In the genomic region with DNA sequence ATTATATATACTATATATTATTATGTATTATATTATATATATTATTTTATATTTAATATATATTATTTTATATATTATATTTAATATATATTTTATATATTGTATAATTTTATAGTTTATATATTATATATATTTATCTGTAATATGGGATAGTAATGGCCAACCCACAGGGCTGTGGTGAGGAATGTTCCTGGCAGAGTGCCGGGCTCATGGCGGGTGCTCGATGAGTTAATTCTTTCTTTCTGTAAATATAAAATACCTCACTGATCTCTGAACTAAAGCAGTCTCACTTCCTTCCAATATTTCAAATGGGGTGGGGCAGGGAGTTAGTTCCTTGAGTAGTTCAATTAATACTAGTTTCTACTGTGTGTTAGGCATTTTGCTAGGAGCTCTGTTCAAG, we compare ENCODE assay signal across 35 cellular contexts.
"Had no signal": no experiment of that assay in that cellular context is flagged by ENCODE, and none has a peak within 500 bp of the region (broad histone marks: within the 10 kb centered on the region; RNA-seq: fewer than 3 reads in every experiment).

No MANE protein-coding gene starts in this region.

- H3K36me3 Mint-ChIP-seq: activated CD8-positive, alpha-beta memory T cell treated with anti-CD3 and anti-CD28 coated beads, Interleukin-2, amount 10 ng/mL, durations not matched to agents 7 days and 5 days; activated naive CD4-positive, alpha-beta T cell treated with anti-CD3 and anti-CD28 coated beads, Interleukin-2, amount 10 ng/mL, durations not matched to agents 7 days and 5 days; activated naive CD4-positive, alpha-beta T cell treated with anti-CD3 and anti-CD28 coated beads, Interleukin-2, amount 50 U/mL, for 24 hours; activated naive CD8-positive, alpha-beta T cell; activated naive CD8-positive, alpha-beta T cell treated with anti-CD3 and anti-CD28 coated beads, Interleukin-2, amount 10 ng/mL, durations not matched to agents 7 days and 5 days; brain had no signal

- H3K9me3 ChIP-seq: ascending aorta had no signal

- H3K4me1 ChIP-seq: ascending aorta had no signal

- H3K27ac ChIP-seq: ascending aorta, cardiac muscle cell, VCaP had no signal

- H3K9me3 Mint-ChIP-seq: activated CD4-positive, alpha-beta memory T cell treated with anti-CD3 and anti-CD28 coated beads, Interleukin-2, amount 10 ng/mL, durations not matched to agents 7 days and 5 days; activated CD4-positive, alpha-beta T cell treated with anti-CD3 and anti-CD28 coated beads, Interleukin-2, amount 10 ng/mL, durations not matched to agents 7 days and 5 days; activated naive CD4-positive, alpha-beta T cell treated with anti-CD3 and anti-CD28 coated beads, Interleukin-2, amount 10 ng/mL, durations not matched to agents 7 days and 5 days; activated naive CD4-positive, alpha-beta T cell treated with anti-CD3 and anti-CD28 coated beads, Interleukin-2, amount 50 U/mL, for 24 hours; activated naive CD8-positive, alpha-beta T cell treated with anti-CD3 and anti-CD28 coated beads, Interleukin-2, amount 10 ng/mL, durations not matched to agents 7 days and 5 days; activated naive CD8-positive, alpha-beta T cell treated with anti-CD3 and anti-CD28 coated beads, Interleukin-2, amount 50 U/mL, for 24 hours; activated T-cell treated with anti-CD3 and anti-CD28 coated beads, Interleukin-2, amount 50 U/mL, for 24 hours; activated T-helper 2 cell treated with anti-CD3 and anti-CD28 coated beads, Interferon-gamma antibody, Interleukin-2, Interleukin-4, amounts not matched to agents 10 μg/mL and 5 μg/mL and 100 μg/mL, durations not matched to agents 14 hours and 24 hours and 36 hours; central memory CD8-positive, alpha-beta T cell; T-helper 1 cell treated with Interleukin-12 subunit alpha and Interleukin-12 subunit beta and Interleukin-4 antibody, amounts not matched to agents 30 μg/mL and 1 μg/mL, for 36 hours; T-helper 2 cell treated with Interferon-gamma antibody and Interleukin-4, amounts not matched to agents 5 μg/mL and 100 μg/mL, for 36 hours had no signal

- H3K4me3 Mint-ChIP-seq: activated CD4-positive, alpha-beta memory T cell treated with anti-CD3 and anti-CD28 coated beads, Interleukin-2, amount 10 ng/mL, durations not matched to agents 7 days and 5 days; activated CD4-positive, alpha-beta T cell treated with anti-CD3 and anti-CD28 coated beads for 36 hours; activated CD4-positive, alpha-beta T cell treated with anti-CD3 and anti-CD28 coated beads, Interleukin-2, amount 10 ng/mL, durations not matched to agents 7 days and 5 days; activated CD8-positive, alpha-beta memory T cell treated with anti-CD3 and anti-CD28 coated beads, Interleukin-2, amount 10 ng/mL, durations not matched to agents 7 days and 5 days; activated CD8-positive, alpha-beta T cell treated with anti-CD3 and anti-CD28 coated beads, Interleukin-2, amount 10 ng/mL, durations not matched to agents 7 days and 5 days; activated naive CD4-positive, alpha-beta T cell treated with anti-CD3 and anti-CD28 coated beads, Interleukin-2, amount 10 ng/mL, durations not matched to agents 7 days and 5 days; activated naive CD4-positive, alpha-beta T cell treated with anti-CD3 and anti-CD28 coated beads, Interleukin-2, amount 50 U/mL, for 24 hours; activated naive CD8-positive, alpha-beta T cell; activated naive CD8-positive, alpha-beta T cell treated with anti-CD3 and anti-CD28 coated beads, Interleukin-2, amount 10 ng/mL, durations not matched to agents 7 days and 5 days; activated naive CD8-positive, alpha-beta T cell treated with anti-CD3 and anti-CD28 coated beads, Interleukin-2, amount 50 U/mL, for 24 hours; activated T-cell treated with anti-CD3 and anti-CD28 coated beads, Interleukin-2, amount 50 U/mL, for 24 hours; brain; central memory CD8-positive, alpha-beta T cell; T-helper 1 cell treated with Interleukin-12 subunit alpha and Interleukin-12 subunit beta and Interleukin-4 antibody, amounts not matched to agents 30 μg/mL and 1 μg/mL, for 36 hours; T-helper 2 cell treated with Interferon-gamma antibody and Interleukin-4, amounts not matched to agents 5 μg/mL and 100 μg/mL, for 36 hours had no signal

- H3K27me3 ChIP-seq: ascending aorta, cardiac muscle cell had no signal

- DNase-seq: activated CD4-positive, alpha-beta memory T cell treated with anti-CD3 and anti-CD28 coated beads, Interleukin-2, amount 10 ng/mL, durations not matched to agents 7 days and 5 days; activated CD4-positive, alpha-beta T cell treated with anti-CD3 and anti-CD28 coated beads for 1 hour; activated CD4-positive, alpha-beta T cell treated with anti-CD3 and anti-CD28 coated beads for 36 hours; activated CD4-positive, alpha-beta T cell treated with anti-CD3 and anti-CD28 coated beads for 48 hours; activated CD4-positive, alpha-beta T cell treated with anti-CD3 and anti-CD28 coated beads, Interleukin-2, amount 10 ng/mL, durations not matched to agents 7 days and 5 days; activated CD4-positive, alpha-beta T cell treated with anti-CD3 and anti-CD28 coated beads, Interleukin-2, amount 50 U/mL, for 48 hours; activated CD4-positive, CD25-positive, alpha-beta regulatory T cell; activated CD8-positive, alpha-beta memory T cell treated with anti-CD3 and anti-CD28 coated beads for 24 hours; activated CD8-positive, alpha-beta memory T cell treated with anti-CD3 and anti-CD28 coated beads, Interleukin-2, amount 10 ng/mL, durations not matched to agents 7 days and 5 days; activated CD8-positive, alpha-beta memory T cell treated with anti-CD3 and anti-CD28 coated beads, Interleukin-2, amount 50 U/mL, for 48 hours; activated CD8-positive, alpha-beta T cell treated with anti-CD3 and anti-CD28 coated beads, Interleukin-2, amount 10 ng/mL, durations not matched to agents 7 days and 5 days; activated effector memory CD4-positive, alpha-beta T cell treated with Interleukin-2 at 50 U/mL for 16 hours; activated gamma-delta T cell; activated naive CD4-positive, alpha-beta T cell treated with anti-CD3 and anti-CD28 coated beads, Interleukin-2, amount 10 ng/mL, durations not matched to agents 7 days and 5 days; activated naive CD4-positive, alpha-beta T cell treated with Interleukin-2 at 50 U/mL for 16 hours; activated naive CD8-positive, alpha-beta T cell treated with anti-CD3 and anti-CD28 coated beads, Interleukin-2, amount 10 ng/mL, durations not matched to agents 7 days and 5 days; activated naive CD8-positive, alpha-beta T cell treated with anti-CD3 and anti-CD28 coated beads, Interleukin-2, amount 50 U/mL, for 24 hours; activated T-cell treated with anti-CD3 and anti-CD28 coated beads, Interleukin-2, amount 50 U/mL, for 24 hours; activated T-cell treated with anti-CD3 and anti-CD28 coated beads, Interleukin-2, amount 50 U/mL, for 48 hours; amygdala; anterior cingulate cortex; caudate nucleus; cerebellar nuclear complex; T-helper 2 cell; T-helper 9 cell had no signal

- H3K4me3 ChIP-seq: ascending aorta, cardiac muscle cell had no signal

- H3K36me3 ChIP-seq: ascending aorta, cardiac muscle cell had no signal

- H3K27me3 Mint-ChIP-seq: activated CD4-positive, alpha-beta T cell treated with anti-CD3 and anti-CD28 coated beads for 36 hours; activated CD4-positive, alpha-beta T cell treated with anti-CD3 and anti-CD28 coated beads, Interleukin-2, amount 10 ng/mL, durations not matched to agents 7 days and 5 days; activated CD8-positive, alpha-beta memory T cell treated with anti-CD3 and anti-CD28 coated beads, Interleukin-2, amount 10 ng/mL, durations not matched to agents 7 days and 5 days; activated naive CD4-positive, alpha-beta T cell treated with anti-CD3 and anti-CD28 coated beads, Interleukin-2, amount 10 ng/mL, durations not matched to agents 7 days and 5 days; activated naive CD4-positive, alpha-beta T cell treated with anti-CD3 and anti-CD28 coated beads, Interleukin-2, amount 50 U/mL, for 24 hours; activated naive CD8-positive, alpha-beta T cell; activated naive CD8-positive, alpha-beta T cell treated with anti-CD3 and anti-CD28 coated beads, Interleukin-2, amount 50 U/mL, for 24 hours; activated T-cell treated with anti-CD3 and anti-CD28 coated beads, Interleukin-2, amount 50 U/mL, for 24 hours; brain; central memory CD8-positive, alpha-beta T cell had no signal

- H3K4me1 Mint-ChIP-seq: activated CD4-positive, alpha-beta memory T cell treated with anti-CD3 and anti-CD28 coated beads, Interleukin-2, amount 10 ng/mL, durations not matched to agents 7 days and 5 days; activated CD4-positive, alpha-beta T cell treated with anti-CD3 and anti-CD28 coated beads for 36 hours; activated CD4-positive, alpha-beta T cell treated with anti-CD3 and anti-CD28 coated beads, Interleukin-2, amount 10 ng/mL, durations not matched to agents 7 days and 5 days; activated CD8-positive, alpha-beta memory T cell treated with anti-CD3 and anti-CD28 coated beads, Interleukin-2, amount 10 ng/mL, durations not matched to agents 7 days and 5 days; activated naive CD4-positive, alpha-beta T cell treated with anti-CD3 and anti-CD28 coated beads, Interleukin-2, amount 10 ng/mL, durations not matched to agents 7 days and 5 days; activated naive CD4-positive, alpha-beta T cell treated with anti-CD3 and anti-CD28 coated beads, Interleukin-2, amount 50 U/mL, for 24 hours; activated naive CD8-positive, alpha-beta T cell treated with anti-CD3 and anti-CD28 coated beads, Interleukin-2, amount 10 ng/mL, durations not matched to agents 7 days and 5 days; activated naive CD8-positive, alpha-beta T cell treated with anti-CD3 and anti-CD28 coated beads, Interleukin-2, amount 50 U/mL, for 24 hours; brain; central memory CD8-positive, alpha-beta T cell had no signal

- H3K27ac Mint-ChIP-seq: activated CD4-positive, alpha-beta memory T cell treated with anti-CD3 and anti-CD28 coated beads, Interleukin-2, amount 10 ng/mL, durations not matched to agents 7 days and 5 days; activated CD4-positive, alpha-beta T cell treated with anti-CD3 and anti-CD28 coated beads for 36 hours; activated CD4-positive, alpha-beta T cell treated with anti-CD3 and anti-CD28 coated beads, Interleukin-2, amount 10 ng/mL, durations not matched to agents 7 days and 5 days; activated CD8-positive, alpha-beta memory T cell treated with anti-CD3 and anti-CD28 coated beads, Interleukin-2, amount 10 ng/mL, durations not matched to agents 7 days and 5 days; activated CD8-positive, alpha-beta T cell treated with anti-CD3 and anti-CD28 coated beads, Interleukin-2, amount 10 ng/mL, durations not matched to agents 7 days and 5 days; activated naive CD4-positive, alpha-beta T cell treated with anti-CD3 and anti-CD28 coated beads, Interleukin-2, amount 10 ng/mL, durations not matched to agents 7 days and 5 days; activated naive CD4-positive, alpha-beta T cell treated with anti-CD3 and anti-CD28 coated beads, Interleukin-2, amount 50 U/mL, for 24 hours; activated naive CD8-positive, alpha-beta T cell; activated naive CD8-positive, alpha-beta T cell treated with anti-CD3 and anti-CD28 coated beads, Interleukin-2, amount 10 ng/mL, durations not matched to agents 7 days and 5 days; activated naive CD8-positive, alpha-beta T cell treated with anti-CD3 and anti-CD28 coated beads, Interleukin-2, amount 50 U/mL, for 24 hours; activated T-cell treated with anti-CD3 and anti-CD28 coated beads, Interleukin-2, amount 50 U/mL, for 24 hours; activated T-helper 2 cell treated with anti-CD3 and anti-CD28 coated beads, Interferon-gamma antibody, Interleukin-2, Interleukin-4, amounts not matched to agents 10 μg/mL and 5 μg/mL and 100 μg/mL, durations not matched to agents 14 hours and 24 hours and 36 hours; brain; T-helper 1 cell treated with Interleukin-12 subunit alpha and Interleukin-12 subunit beta and Interleukin-4 antibody, amounts not matched to agents 30 μg/mL and 1 μg/mL, for 36 hours; T-helper 2 cell treated with Interferon-gamma antibody and Interleukin-4, amounts not matched to agents 5 μg/mL and 100 μg/mL, for 36 hours had no signal
